In the genomic region with DNA sequence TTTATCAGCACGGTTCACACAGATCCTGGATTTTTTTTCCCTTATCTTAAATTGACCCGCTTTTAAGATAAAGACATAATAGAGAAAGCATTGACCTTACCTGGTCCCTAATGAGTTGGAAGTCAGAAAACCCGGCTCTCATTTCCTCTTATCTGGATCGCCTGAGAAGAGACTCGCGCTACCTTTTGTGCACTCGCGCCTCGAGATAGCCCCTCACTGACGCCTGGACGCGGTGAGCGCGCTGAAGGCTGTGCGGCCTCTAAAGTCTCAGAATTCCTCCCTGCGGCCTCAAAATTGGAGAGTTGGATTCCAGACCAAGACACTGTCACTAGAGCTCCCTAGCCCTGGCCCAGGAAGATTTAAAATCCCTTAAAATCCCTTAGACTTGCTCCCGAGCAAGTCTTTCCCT, we compare ENCODE assay signal across 31 cellular contexts. TPM values are rescaled to one million over a fixed set of nuclear protein-coding genes. Genes with fewer than 3 reads are reported as not detected.
DNase-seq lines count a peak whose midpoint lies in the region; ATAC-seq, FAIRE-seq and TF ChIP-seq lines count a peak whose summit lies in the region.
"Had no signal": no experiment of that assay in that cellular context is flagged by ENCODE, and none has a peak within 500 bp of the region (broad histone marks: within the 10 kb centered on the region; RNA-seq: fewer than 3 reads in every experiment).

No MANE protein-coding gene starts in this region.

- no peaks in the 10 kb centered on the region for H3K36me3 ChIP-seq in lung (ENCODE audit: control insufficient read depth in 2 of 2, insufficient read depth in 2 of 2, low read length in 2 of 2)
- H3K36me3 ChIP-seq: stomach had no signal

- peak; percentile 41 for DNase-seq in DMS 273 (lab: John Stamatoyannopoulos, UW; ENCODE audit: unreplicated experiment)
- DNase-seq in DMS 273 treated with DMSO at 0.1 percent for 48 hours (lab: John Stamatoyannopoulos, UW): no peak
- DNase-seq in GM19239 (ENCODE audit: insufficient read length, low spot score): peak; percentile 1
- peak; percentile 69 for DNase-seq in NCI-H345 treated with DMSO at 0.1 percent for 48 hours (lab: John Stamatoyannopoulos, UW; ENCODE audit: unreplicated experiment)
- no peak for DNase-seq in lung (ENCODE audit: low spot score)
- no peak for DNase-seq in cerebellar cortex (ENCODE audit: low spot score)
- DNase-seq: activated CD4-positive, alpha-beta T cell treated with anti-CD3 and anti-CD28 coated beads for 36 hours; AML-193; body of pancreas; CD8-positive, alpha-beta memory T cell; effector memory CD8-positive, alpha-beta T cell; left colon; MM.1S; NCI-H748 treated with DMSO at 0.1 percent for 48 hours; psoas muscle; Right ventricle myocardium superior; stimulated activated CD4-positive, alpha-beta T cell treated with anti-CD3 and anti-CD28 coated beads, Interleukin-4, amount 100 ng/mL, for 1 hour; stomach had no signal

- 4% methylated on average over 17 of the region's 17 CpGs for WGBS in lung, 2 donors

- H3K9me3 ChIP-seq in lung (ENCODE audit: control insufficient read depth in 2 of 2, insufficient read depth in 1 of 2, low read length in 1 of 2): peaks cover 0 to 7% of the 10 kb centered on the region in 2 donors
- H3K9me3 ChIP-seq: body of pancreas, psoas muscle had no signal

- FAIRE-seq in GM19239 (lab: Jason Lieb, UNC): no peak
- FAIRE-seq: K562, TTC549 had no signal

- peaks cover 11% of the 10 kb centered on the region for H3K27me3 ChIP-seq in lung (ENCODE audit: control insufficient read depth, insufficient read depth)

- no peaks in the 10 kb centered on the region for H3K4me1 ChIP-seq in lung (ENCODE audit: control insufficient read depth in 2 of 2, insufficient read depth in 2 of 2, low read length in 2 of 2)

- TF ChIP-seq CTCF in lung (IDR thresholded peaks at IDR 0.05; ENCODE audit: control extremely low read depth, extremely low read depth): no peak

- H3K4me3 ChIP-seq in lung: peak overlapping the region; percentile 43
- H3K4me3 ChIP-seq: body of pancreas, K562, psoas muscle, smooth muscle cell, stomach had no signal

- ATAC-seq in lung (ENCODE audit: insufficient read depth, low FRiP score) (no peak), GM19351 (IDR thresholded peaks at IDR 0.05; ENCODE audit: unreplicated experiment) (no peak), HG03354 (IDR thresholded peaks at IDR 0.05; ENCODE audit: poor library complexity, severe bottlenecking, unreplicated experiment) (no peak)
- ATAC-seq: activated CD4-positive, alpha-beta T cell treated with anti-CD3 and anti-CD28 coated beads for 36 hours; body of pancreas; effector memory CD8-positive, alpha-beta T cell; K562; left colon had no signal

- H3K27ac ChIP-seq in lung (ENCODE audit: low read depth in 1 of 2, low read length in 1 of 2): peak overlapping the region in 1 of 2 donors; percentile 94
- H3K27ac ChIP-seq: 22Rv1, body of pancreas, psoas muscle, stomach had no signal

RNA-seq across cellular contexts. Expression of a gene that starts 7.0 kb away (rescaled TPM):
- 100 to 1,000 TPM; 185 to 236 TPM for total RNA-seq in lung
- polyA plus RNA-seq in lung: 100 to 1,000 TPM in 1 of 2 donors, 10 to 100 TPM in 1; 53.4 to 155 TPM
- total RNA-seq: activated CD4-positive, alpha-beta T cell treated with anti-CD3 and anti-CD28 coated beads for 36 hours; activated T-helper 1 cell treated with anti-CD3 and anti-CD28 coated beads, Interleukin-12 subunit alpha, Interleukin-12 subunit beta, Interleukin-2, Interleukin-4 antibody, amounts not matched to agents 30 ng/mL and 10 ng/mL and 1 ng/mL, durations not matched to agents 14 hours and 24 hours and 36 hours; body of pancreas; CD8-positive, alpha-beta memory T cell; fibroblast of lung; G401; glomerular endothelial cell; left colon; mononuclear cell; OCI-LY7; psoas muscle; Right ventricle myocardium superior; smooth muscle cell; urinary bladder had no signal
- polyA plus RNA-seq: CD8-positive, alpha-beta memory T cell; fibroblast of lung; K562; psoas muscle; smooth muscle cell; stomach; urinary bladder had no signal

Comparison
In these comparisons a context has a peak if more than half of its experiments do, and no peak if none do; other contexts are left out.
1. DNase-seq: peak in DMS 273 (single experiment), GM19239 (single experiment) and NCI-H345 treated with DMSO at 0.1 percent for 48 hours (single experiment); none in DMS 273 treated with DMSO at 0.1 percent for 48 hours (single experiment), lung (single experiment) and cerebellar cortex (single experiment).